12 cellular contexts compared by ENCODE assay signal in genomic region chr11:95074806-95075563, GRCh38. TPM values are rescaled to one million over a fixed set of nuclear protein-coding genes. Genes with fewer than 3 reads are reported as not detected.
DNase-seq lines count a peak whose midpoint lies in the region; ATAC-seq, FAIRE-seq and TF ChIP-seq lines count a peak whose summit lies in the region.
"Had no signal": no experiment of that assay in that cellular context is flagged by ENCODE, and none has a peak within 500 bp of the region (broad histone marks: within the 10 kb centered on the region; RNA-seq: fewer than 3 reads in every experiment).

No MANE protein-coding gene starts in this region.

- no peaks in the 10 kb centered on the region for H3K9me3 Mint-ChIP-seq in astrocyte (ENCODE audit: unreplicated experiment)
- H3K9me3 Mint-ChIP-seq in CD8-positive, alpha-beta memory T cell, result no peaks in the 10 kb centered on the region

- H3K9ac ChIP-seq in astrocyte (ENCODE audit: low read length), result no peak overlapping the region

- POLR2A ChIA-PET in CD8-positive, alpha-beta memory T cell (lab: Charles Lee), result no interaction called here

- H3K27ac Mint-ChIP-seq in astrocyte (ENCODE audit: unreplicated experiment), result no peak overlapping the region
- peak overlapping the region in 1 of 8 donors; percentile 64 for H3K27ac Mint-ChIP-seq in CD8-positive, alpha-beta memory T cell

- ATAC-seq in HG03439 (IDR thresholded peaks at IDR 0.05; ENCODE audit: unreplicated experiment), result no peak
- ATAC-seq in GM21619 (IDR thresholded peaks at IDR 0.05; ENCODE audit: unreplicated experiment), result no peak

- H3K27me3 ChIP-seq in astrocyte (ENCODE audit: insufficient read depth, low read length), result no peaks in the 10 kb centered on the region
- H3K27me3 ChIP-seq in CD8-positive, alpha-beta memory T cell (ENCODE audit: insufficient read depth, low read length, poor library complexity, severe bottlenecking), result no peaks in the 10 kb centered on the region

- H3K79me2 ChIP-seq in astrocyte (ENCODE audit: insufficient read depth, low read length), result peaks cover 8% of the 10 kb centered on the region

- H4K20me1 ChIP-seq in astrocyte (ENCODE audit: insufficient read depth, low read length), result peaks cover 7% of the 10 kb centered on the region

- no peak for TF ChIP-seq CTCF in astrocyte (IDR thresholded peaks at IDR 0.05; ENCODE audit: insufficient read depth, low read depth, low read length)

- no peak for FAIRE-seq in astrocyte (lab: Jason Lieb, UNC)
- FAIRE-seq in islet of Langerhans (lab: Jason Lieb, UNC), result peak; percentile 78

- peaks cover 3% of the 10 kb centered on the region for H3K36me3 Mint-ChIP-seq in astrocyte (ENCODE audit: low read depth, unreplicated experiment)
- H3K36me3 Mint-ChIP-seq in CD8-positive, alpha-beta memory T cell, result peaks cover 0 to 20% (median 2%) of the 10 kb centered on the region in 3 donors

- H3K4me3 ChIP-seq in astrocyte (ENCODE audit: insufficient read depth, low read depth, low read length), result no peak overlapping the region
- no peak overlapping the region for H3K4me3 ChIP-seq in CD8-positive, alpha-beta memory T cell (ENCODE audit: low read length)

- no peaks in the 10 kb centered on the region for H3K9me3 ChIP-seq in astrocyte (ENCODE audit: insufficient read depth, low read depth, low read length)
- no peaks in the 10 kb centered on the region for H3K9me3 ChIP-seq in CD8-positive, alpha-beta memory T cell (ENCODE audit: low read length)

- peak overlapping the region; percentile 14 for H2AFZ ChIP-seq in astrocyte (ENCODE audit: low read depth, low read length)

- peaks cover 8% of the 10 kb centered on the region for H3K4me1 ChIP-seq in astrocyte (ENCODE audit: insufficient read depth, low read length)
- H3K4me1 ChIP-seq in CD8-positive, alpha-beta memory T cell (ENCODE audit: insufficient read depth, low read length), result peaks cover 14% of the 10 kb centered on the region

- H3K36me3 ChIP-seq in astrocyte (ENCODE audit: insufficient read depth, low read length), result no peaks in the 10 kb centered on the region
- H3K36me3 ChIP-seq in CD8-positive, alpha-beta memory T cell (ENCODE audit: insufficient read depth, low read length), result no peaks in the 10 kb centered on the region

- H3K4me1 Mint-ChIP-seq in astrocyte (ENCODE audit: low read depth, unreplicated experiment), result peaks cover 20% of the 10 kb centered on the region
- peaks cover 14 to 26% (median 22%) of the 10 kb centered on the region in 3 donors for H3K4me1 Mint-ChIP-seq in CD8-positive, alpha-beta memory T cell

- CTCF ChIA-PET in CD8-positive, alpha-beta memory T cell (lab: Charles Lee), result interaction anchor here (1.1 to 8.7 kb wide), 3 partner anchors 10 to 18 kb away, joined by 3 to 116 read pairs (median 10); partner anchors contain the start of gene ENDOD1

- no peak overlapping the region for H3K4me2 ChIP-seq in astrocyte (ENCODE audit: low read length)

- no peak overlapping the region for H3K27ac ChIP-seq in astrocyte (ENCODE audit: low read depth, low read length)
- H3K27ac ChIP-seq in CD8-positive, alpha-beta memory T cell (ENCODE audit: low read depth, low read length), result no peak overlapping the region

- no peaks in the 10 kb centered on the region for H3K27me3 Mint-ChIP-seq in astrocyte (ENCODE audit: low read depth, unreplicated experiment)
- peaks cover 1 to 2% of the 10 kb centered on the region in 2 donors for H3K27me3 Mint-ChIP-seq in CD8-positive, alpha-beta memory T cell

- H3K4me3 Mint-ChIP-seq in astrocyte (ENCODE audit: unreplicated experiment), result no peak overlapping the region
- H3K4me3 Mint-ChIP-seq in CD8-positive, alpha-beta memory T cell, result no peak overlapping the region

- DNase-seq in NCI-H1092 (lab: John Stamatoyannopoulos, UW) (peak; percentile 20), astrocyte (ENCODE audit: low read depth) (no peak), superior temporal gyrus (ENCODE audit: extremely low spot score) (peak; percentile 53)
- no peak for DNase-seq in CD8-positive, alpha-beta memory T cell
- DNase-seq: activated CD8-positive, alpha-beta memory T cell treated with anti-CD3 and anti-CD28 coated beads, Interleukin-2, amount 50 U/mL, for 48 hours; effector memory CD4-positive, alpha-beta T cell; stimulated activated CD4-positive, alpha-beta T cell treated with anti-CD3 and anti-CD28 coated beads, Interleukin-4, amount 100 ng/mL, for 1 hour; SW 1271 had no signal

RNA-seq across cellular contexts. Expression of gene SRSF8, which starts 8.3 kb away (rescaled TPM):
- 41.6 and 47.5 TPM in 2 replicates for total RNA-seq in astrocyte
- total RNA-seq in CD8-positive, alpha-beta memory T cell, result 10 to 100 TPM; 75.8 to 82.8 TPM
- 91.6 TPM for polyA plus RNA-seq in CD8-positive, alpha-beta memory T cell

RNA-seq across cellular contexts. Expression of gene ENDOD1, which starts 14.7 kb away (rescaled TPM):
- total RNA-seq in astrocyte, result 29.8 and 34.4 TPM in 2 replicates
- 10 to 100 TPM; 29.6 to 30.1 TPM for total RNA-seq in CD8-positive, alpha-beta memory T cell
- 11.1 TPM for polyA plus RNA-seq in CD8-positive, alpha-beta memory T cell

RNA-seq across cellular contexts. Expression of gene KDM4F, which starts 25.8 kb away (rescaled TPM):
- not detected in 2 replicates for total RNA-seq in astrocyte
- not detected for total RNA-seq in CD8-positive, alpha-beta memory T cell
- not detected for polyA plus RNA-seq in CD8-positive, alpha-beta memory T cell
- total RNA-seq: lower leg skin had no signal

RNA-seq across cellular contexts. Expression of gene KDM4E, which starts 49.9 kb away (rescaled TPM):
- total RNA-seq in astrocyte, result 0.41 TPM in 1 of 2 replicates, not detected in the other
- total RNA-seq in CD8-positive, alpha-beta memory T cell, result not detected
- polyA plus RNA-seq in CD8-positive, alpha-beta memory T cell, result not detected
- total RNA-seq: lower leg skin had no signal

Comparison
In these comparisons a context has a peak if more than half of its experiments do, and no peak if none do; other contexts are left out.
1. DNase-seq: peak in NCI-H1092 (single experiment) and superior temporal gyrus (single experiment); none in astrocyte (single experiment) and CD8-positive, alpha-beta memory T cell (0 of 5).